Comparison of ENCODE assay signal across 29 cellular contexts in the genomic region with DNA sequence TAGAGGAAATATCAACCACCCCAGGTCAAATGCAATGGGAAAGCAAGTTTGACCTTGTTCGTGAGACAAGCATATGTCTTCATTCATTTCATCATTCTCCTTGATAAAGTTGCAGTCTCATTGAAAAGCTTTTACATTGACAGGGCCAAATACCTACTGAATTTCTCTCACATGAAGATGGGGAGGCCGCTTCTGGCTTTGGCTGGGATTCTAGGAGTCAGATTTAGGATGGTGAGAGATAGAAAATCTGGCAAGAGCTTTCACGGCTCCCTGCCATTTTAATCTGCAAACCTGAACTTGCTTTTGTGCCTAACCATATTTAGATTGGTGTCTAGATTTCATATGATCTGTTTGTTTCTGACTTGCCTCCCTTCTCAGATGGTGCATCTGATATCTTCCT.
DNase-seq lines count a peak whose midpoint lies in the region; ATAC-seq, FAIRE-seq and TF ChIP-seq lines count a peak whose summit lies in the region.
"Had no signal": no experiment of that assay in that cellular context is flagged by ENCODE, and none has a peak within 500 bp of the region (broad histone marks: within the 10 kb centered on the region; RNA-seq: fewer than 3 reads in every experiment).

No MANE protein-coding gene starts in this region.

- no peak overlapping the region for H3K4me3 Mint-ChIP-seq in effector memory CD8-positive, alpha-beta T cell
- H3K4me3 Mint-ChIP-seq: activated CD4-positive, alpha-beta T cell treated with anti-CD3 and anti-CD28 coated beads, Interleukin-2, amount 10 ng/mL, durations not matched to agents 7 days and 5 days; naive B cell had no signal

- no peaks in the 10 kb centered on the region for H3K36me3 Mint-ChIP-seq in effector memory CD8-positive, alpha-beta T cell (ENCODE audit: insufficient read depth)
- H3K36me3 Mint-ChIP-seq: naive B cell had no signal

- H3K27ac ChIP-seq in BLaER1 = 0 out of 2 replicates have a peak overlapping the region, but pooled peaks have one; percentile 8
- H3K27ac ChIP-seq in parathyroid adenoma = no peak overlapping the region
- no peak overlapping the region for H3K27ac ChIP-seq in aorta (ENCODE audit: low read depth in 1 of 2, low read length in 2 of 2)
- H3K27ac ChIP-seq: A549, brain microvascular endothelial cell, KMS-11 had no signal

- H3K27ac Mint-ChIP-seq in effector memory CD8-positive, alpha-beta T cell = no peak overlapping the region
- H3K27ac Mint-ChIP-seq: activated CD4-positive, alpha-beta T cell treated with anti-CD3 and anti-CD28 coated beads, Interleukin-2, amount 10 ng/mL, durations not matched to agents 7 days and 5 days; naive B cell had no signal

- H3K9me3 Mint-ChIP-seq in effector memory CD8-positive, alpha-beta T cell = no peaks in the 10 kb centered on the region
- H3K9me3 Mint-ChIP-seq: activated CD4-positive, alpha-beta T cell treated with anti-CD3 and anti-CD28 coated beads, Interleukin-2, amount 10 ng/mL, durations not matched to agents 7 days and 5 days; naive B cell had no signal

- no peak overlapping the region for H3K4me3 ChIP-seq in BLaER1
- no peak overlapping the region for H3K4me3 ChIP-seq in parathyroid adenoma (ENCODE audit: low read depth, low read length)
- no peak overlapping the region for H3K4me3 ChIP-seq in aorta (ENCODE audit: low read length in 2 of 2)
- H3K4me3 ChIP-seq: A549 had no signal

- ATAC-seq in SK-N-SH treated with all-trans-retinoic acid at 6 μM for 48 hours = no peak
- ATAC-seq in effector memory CD8-positive, alpha-beta T cell (replicated peaks) = no peak
- no peak for ATAC-seq in aorta (ENCODE audit: low FRiP score)
- ATAC-seq: A549, HCT116 had no signal

- no peaks in the 10 kb centered on the region for H3K27me3 ChIP-seq in BLaER1
- H3K27me3 ChIP-seq in parathyroid adenoma (ENCODE audit: control insufficient read depth, insufficient read depth, low read length) = no peaks in the 10 kb centered on the region
- H3K27me3 ChIP-seq in aorta (ENCODE audit: control insufficient read depth in 1 of 2, insufficient read depth in 2 of 2, low read length in 1 of 2) = no peaks in the 10 kb centered on the region
- H3K27me3 ChIP-seq: brain microvascular endothelial cell had no signal

- no peak for TF ChIP-seq CTCF in parathyroid adenoma (IDR thresholded peaks at IDR 0.05)

- no peaks in the 10 kb centered on the region for H3K36me3 ChIP-seq in BLaER1
- no peaks in the 10 kb centered on the region for H3K36me3 ChIP-seq in parathyroid adenoma (ENCODE audit: control insufficient read depth, insufficient read depth, low read length)
- H3K36me3 ChIP-seq in aorta (ENCODE audit: control insufficient read depth in 1 of 2, insufficient read depth in 2 of 2, low read length in 1 of 2) = no peaks in the 10 kb centered on the region
- H3K36me3 ChIP-seq: brain microvascular endothelial cell had no signal

- H2AFZ ChIP-seq in parathyroid adenoma = peak overlapping the region; percentile 77

- peaks cover 16 to 26% of the 10 kb centered on the region in 2 donors for H3K27me3 Mint-ChIP-seq in effector memory CD8-positive, alpha-beta T cell

- peak overlapping the region; percentile 56 for H3K4me2 ChIP-seq in BLaER1
- no peak overlapping the region for H3K4me2 ChIP-seq in parathyroid adenoma (ENCODE audit: low read length)
- H3K4me2 ChIP-seq: KMS-11 had no signal

- H3K4me1 Mint-ChIP-seq in effector memory CD8-positive, alpha-beta T cell (ENCODE audit: low read depth in 2 of 2) = no peaks in the 10 kb centered on the region

- 85 to 91% methylated on average over 3 of the region's 3 CpGs for WGBS in aorta, 2 donors

- H3K9me3 ChIP-seq in BLaER1 = 0 out of 2 replicates have a peak, but pooled peaks cover 2% of the 10 kb centered on the region
- H3K9me3 ChIP-seq in parathyroid adenoma (ENCODE audit: control insufficient read depth, low read length) = no peaks in the 10 kb centered on the region
- H3K9me3 ChIP-seq in aorta (ENCODE audit: control insufficient read depth, low read length) = no peaks in the 10 kb centered on the region
- H3K9me3 ChIP-seq: A549 had no signal

- H4K20me1 ChIP-seq in BLaER1 = no peaks in the 10 kb centered on the region

- peak; percentile 87 for FAIRE-seq in TTC549 (lab: Jason Lieb, UNC)
- FAIRE-seq: A549, colon, frontal cortex, GM18507 had no signal

- DNase-seq in inferior parietal cortex (ENCODE audit: extremely low spot score) (peak; percentile 44), AG08396 (ENCODE audit: low spot score) (no peak), aorta (no peak)
- no peak for DNase-seq in effector memory CD8-positive, alpha-beta T cell
- DNase-seq: activated CD4-positive, alpha-beta T cell treated with anti-CD3 and anti-CD28 coated beads, Interleukin-2, amount 10 ng/mL, durations not matched to agents 7 days and 5 days; activated naive CD4-positive, alpha-beta T cell; activated T-cell treated with anti-CD3 and anti-CD28 coated beads, Interleukin-2, amount 50 U/mL, for 48 hours; brain microvascular endothelial cell; C1 segment of cervical spinal cord; COR-L47; effector memory CD4-positive, alpha-beta T cell; erythroblast; mesendoderm; naive B cell; NCI-H146; NCI-H2107; NCI-H774; nucleus accumbens; trophoblast cell had no signal

- H3K9ac ChIP-seq in BLaER1 (no peak overlapping the region), parathyroid adenoma (no peak overlapping the region)
- H3K9ac ChIP-seq: KMS-11 had no signal

- H3K4me1 ChIP-seq in BLaER1 (peaks cover 63% of the 10 kb centered on the region), parathyroid adenoma (peaks cover 7% of the 10 kb centered on the region), aorta (ENCODE audit: control insufficient read depth in 1 of 2, insufficient read depth in 2 of 2, low read length in 2 of 2) (peaks cover 0 to 2% of the 10 kb centered on the region in 2 donors)
- H3K4me1 ChIP-seq: A549 had no signal

- intact Hi-C loops in aorta (cut with DNase I) = loop anchor here in 1 of 2 donors (10.0 kb wide), 1 partner anchor 90 kb away; no protein-coding TSS in a partner anchor

- no peaks in the 10 kb centered on the region for H3K79me2 ChIP-seq in parathyroid adenoma

TF ChIP-seq in SK-N-SH treated with all-trans-retinoic acid at 6 μM for 48 hours, 23 proteins besides CTCF, POLR2A, EP300 and RAD21:
- no peak for TF ChIP-seq BACH2 (CRISPR knock-in tag; IDR thresholded peaks at IDR 0.05; ENCODE audit: borderline replicate concordance)
